In the genomic region with DNA sequence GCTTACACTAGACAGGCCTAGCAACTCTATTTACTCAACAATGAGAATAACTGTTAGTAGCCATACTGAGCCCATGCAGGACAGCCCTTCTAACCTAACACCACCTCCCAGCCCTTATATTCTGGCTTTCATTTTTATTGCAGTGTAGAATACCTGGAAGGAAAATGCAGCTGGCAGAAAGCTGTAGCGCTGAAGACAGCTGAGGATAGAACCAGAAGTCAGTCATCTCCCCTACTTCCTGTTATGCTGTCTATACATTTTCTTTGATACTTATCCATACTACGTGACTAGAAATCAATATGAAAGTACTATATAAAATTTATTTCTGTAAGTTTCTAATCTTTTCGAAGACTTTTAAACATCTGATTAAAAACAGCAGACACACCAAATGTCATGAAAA, we compare ENCODE assay signal across 22 cellular contexts.
"Had no signal": no experiment of that assay in that cellular context is flagged by ENCODE, and none has a peak within 500 bp of the region (broad histone marks: within the 10 kb centered on the region; RNA-seq: fewer than 3 reads in every experiment).

No MANE protein-coding gene starts in this region.

- H3K4me3 ChIP-seq: Peyer's patch, SJCRH30 had no signal

- DNase-seq: activated CD4-positive, alpha-beta T cell treated with anti-CD3 and anti-CD28 coated beads for 1 hour; activated CD4-positive, alpha-beta T cell treated with anti-CD3 and anti-CD28 coated beads, Interleukin-2, amount 50 U/mL, for 1 hour; activated CD8-positive, alpha-beta memory T cell treated with anti-CD3 and anti-CD28 coated beads for 24 hours; activated gamma-delta T cell treated with Interleukin-2 at 50 U/mL for 16 hours; activated T-cell treated with anti-CD3 and anti-CD28 coated beads, Interleukin-2, amount 50 U/mL, for 48 hours; amygdala; KBM-7; NCI-H1105 treated with DMSO at 0.1 percent for 48 hours; NCI-H1436 treated with DMSO at 0.1 percent for 48 hours; NCI-H187; NCI-H2081; NCI-H510A treated with DMSO at 0.1 percent for 48 hours; NCI-H69; Peyer's patch; Right ventricle myocardium superior; SJCRH30; SK-N-SH; T-helper 1 cell had no signal

- H3K27me3 ChIP-seq: Peyer's patch, SJCRH30 had no signal

- H3K27ac Mint-ChIP-seq: activated T-helper 2 cell treated with anti-CD3 and anti-CD28 coated beads, Interferon-gamma antibody, Interleukin-2, Interleukin-4, amounts not matched to agents 10 μg/mL and 5 μg/mL and 100 μg/mL, durations not matched to agents 14 hours and 24 hours and 36 hours; brain had no signal

- H3K27ac ChIP-seq: Peyer's patch, RWPE1, SJCRH30 had no signal

- H3K4me1 Mint-ChIP-seq: brain had no signal

- H3K4me1 ChIP-seq: Peyer's patch, SJCRH30 had no signal

- H3K27me3 Mint-ChIP-seq: activated naive CD4-positive, alpha-beta T cell treated with anti-CD3 and anti-CD28 coated beads, Interleukin-2, amount 50 U/mL, for 24 hours; brain had no signal

- H3K9me3 ChIP-seq: Peyer's patch, SJCRH30, SK-N-SH had no signal

- H3K9me3 Mint-ChIP-seq: activated naive CD4-positive, alpha-beta T cell treated with anti-CD3 and anti-CD28 coated beads, Interleukin-2, amount 50 U/mL, for 24 hours; activated T-helper 2 cell treated with anti-CD3 and anti-CD28 coated beads, Interferon-gamma antibody, Interleukin-2, Interleukin-4, amounts not matched to agents 10 μg/mL and 5 μg/mL and 100 μg/mL, durations not matched to agents 14 hours and 24 hours and 36 hours; brain had no signal

- H3K4me3 Mint-ChIP-seq: activated naive CD4-positive, alpha-beta T cell treated with anti-CD3 and anti-CD28 coated beads, Interleukin-2, amount 50 U/mL, for 24 hours; brain had no signal
